ENCODE assay signal across 15 cellular contexts in genomic region chr3:12972791-12973702, GRCh38.
DNase-seq lines count a peak whose midpoint lies in the region; ATAC-seq, FAIRE-seq and TF ChIP-seq lines count a peak whose summit lies in the region.
"Had no signal": no experiment of that assay in that cellular context is flagged by ENCODE, and none has a peak within 500 bp of the region (broad histone marks: within the 10 kb centered on the region; RNA-seq: fewer than 3 reads in every experiment).

No MANE protein-coding gene starts in this region.

- H3K27me3 ChIP-seq in Caco-2 (replicated peaks; ENCODE audit: control insufficient read depth, insufficient read depth, low read length) (no peaks in the 10 kb centered on the region), K562 (ENCODE audit: control insufficient read depth in 2 of 2, insufficient read depth in 2 of 2, low read length in 2 of 2) (no peaks in the 10 kb centered on the region)

- no peaks in the 10 kb centered on the region for H3K36me3 ChIP-seq in Caco-2 (ENCODE audit: control insufficient read depth, insufficient read depth, low read length)
- no peaks in the 10 kb centered on the region for H3K36me3 ChIP-seq in HEK293 (ENCODE audit: control insufficient read depth in 2 of 2, insufficient read depth in 1 of 2, low read length in 2 of 2)
- no peaks in the 10 kb centered on the region for H3K36me3 ChIP-seq in K562 (ENCODE audit: control insufficient read depth, insufficient read depth, low read length)

- H3K79me2 ChIP-seq in K562 (ENCODE audit: control insufficient read depth, insufficient read depth, low read length): no peaks in the 10 kb centered on the region

- no peak for TF ChIP-seq POLR2A in K562 (conservative IDR thresholded peaks at IDR 0.05)

- peaks cover 1% of the 10 kb centered on the region; the same call in 1 of the 2 replicates for H3K4me1 ChIP-seq in Caco-2
- H3K4me1 ChIP-seq in HEK293 (ENCODE audit: control insufficient read depth, insufficient read depth, low read length): peaks cover 2% of the 10 kb centered on the region
- peaks cover 12 to 23% of the 10 kb centered on the region in 2 experiments for H3K4me1 ChIP-seq in K562 (replicated peaks in 1 of 2; ENCODE audit: control insufficient read depth in 2 of 2, insufficient read depth in 2 of 2, low read length in 2 of 2)

- peaks cover 17% of the 10 kb centered on the region; the same call in 1 of the 2 replicates for H4K20me1 ChIP-seq in K562 (replicated peaks; ENCODE audit: control insufficient read depth, insufficient read depth, low read length)

- H3K27me3 Mint-ChIP-seq in Caco-2 (ENCODE audit: insufficient read depth, unreplicated experiment): no peaks in the 10 kb centered on the region
- no peaks in the 10 kb centered on the region for H3K27me3 Mint-ChIP-seq in activated T-helper 17 cell treated with anti-CD3 and anti-CD28 coated beads, Interleukin-2, amount 50 U/mL, for 72 hours

- intact Hi-C loops in Caco-2 (cut with micrococcal nuclease; ENCODE audit: unreplicated experiment): no loop called here
- intact Hi-C loops in K562 (cut with micrococcal nuclease): no loop called here

- no peak for TF ChIP-seq EP300 in K562 (IDR thresholded peaks at IDR 0.05; ENCODE audit: low read length)

- no peaks in the 10 kb centered on the region for H3K9me1 ChIP-seq in K562 (ENCODE audit: control insufficient read depth, insufficient read depth, low read length)

- H3K9me3 Mint-ChIP-seq in Caco-2 (ENCODE audit: unreplicated experiment): no peaks in the 10 kb centered on the region
- H3K9me3 Mint-ChIP-seq in activated T-helper 17 cell treated with anti-CD3 and anti-CD28 coated beads, Interleukin-2, amount 50 U/mL, for 72 hours: no peaks in the 10 kb centered on the region

- no peaks in the 10 kb centered on the region for H3K9me3 ChIP-seq in Caco-2
- H3K9me3 ChIP-seq in HEK293 (ENCODE audit: control insufficient read depth, insufficient read depth, low read depth, low read length): no peaks in the 10 kb centered on the region
- H3K9me3 ChIP-seq in K562 (replicated peaks; ENCODE audit: control insufficient read depth, insufficient read depth, low read depth, low read length): no peaks in the 10 kb centered on the region

- no peak overlapping the region for H3K4me3 ChIP-seq in Caco-2 (ENCODE audit: low read depth, low read length)
- no peak overlapping the region for H3K4me3 ChIP-seq in HEK293 (ENCODE audit: low read depth, low read length)
- H3K4me3 ChIP-seq in K562: no peak overlapping the region

- in situ Hi-C loops in K562 (cut with MboI): no loop called here

- CTCF ChIA-PET in Caco-2 (lab: Charles Lee) (interaction anchor here (1.4 kb wide), 1 partner anchor 22 kb away, joined by 5 read pairs; no protein-coding TSS in a partner anchor), HEK293 (lab: Yijun Ruan, JAX) (interaction anchor here (0.9 to 2.3 kb wide), 2 partner anchors 10 to 11 kb away, joined by 6 to 8 read pairs; no protein-coding TSS in a partner anchor), K562 (lab: Yijun Ruan, JAX; ENCODE audit: low intra/inter-chr PET ratio) (no interaction called here)

- POLR2A ChIA-PET in Caco-2 (lab: Charles Lee) (no interaction called here), HEK293 (lab: Yijun Ruan, JAX) (interaction anchor here (1.0 kb wide), 1 partner anchor 44 kb away, joined by 4 read pairs; no protein-coding TSS in a partner anchor), K562 (lab: Yijun Ruan, JAX) (interaction anchor here (0.7 to 2.5 kb wide), 3 partner anchors 10 to 26 kb away, joined by 3 to 8 read pairs (median 5); no protein-coding TSS in a partner anchor)

- no peak overlapping the region for H3K4me3 Mint-ChIP-seq in Caco-2 (ENCODE audit: unreplicated experiment)
- H3K4me3 Mint-ChIP-seq in activated T-helper 17 cell treated with anti-CD3 and anti-CD28 coated beads, Interleukin-2, amount 50 U/mL, for 72 hours: no peak overlapping the region

- BruUV-seq in Caco-2 (replicated peaks; lab: Mats Ljungman, UMichigan) (no TSS peak), K562 (replicated peaks; lab: Mats Ljungman, UMichigan) (no TSS peak)

- H3K27ac ChIP-seq in HEK293 (ENCODE audit: extremely low read depth, low read depth, low read length): no peak overlapping the region
- H3K27ac ChIP-seq in K562 (ENCODE audit: extremely low read depth, low read depth, low read length): no peak overlapping the region
- H3K27ac ChIP-seq: KMS-11 had no signal

- no peak for TF ChIP-seq RAD21 in K562 (CRISPR knock-in tag; conservative IDR thresholded peaks at IDR 0.05 in 1 of 2, IDR thresholded peaks at IDR 0.05 in 1 of 2)

- H3K4me2 ChIP-seq in K562 (ENCODE audit: insufficient read depth, low read length): no peak overlapping the region
- H3K4me2 ChIP-seq: KMS-11 had no signal

- 58% methylated on average over 10 of the region's 10 CpGs for WGBS in K562 (ENCODE audit: insufficient coverage, low coverage, missing lambda C conversion rate)

- H3K9ac ChIP-seq in K562 (ENCODE audit: insufficient read depth in 1 of 2, low read depth in 2 of 2, low read length in 2 of 2): peak overlapping the region in 1 of 2 experiments; percentile 49; a peak in 1 of 4 replicates
- H3K9ac ChIP-seq: KMS-11 had no signal

- no peak for FAIRE-seq in K562 (lab: Jason Lieb, UNC)
- FAIRE-seq: RCC 7860 had no signal

- DNase-seq in Caco-2: no peak
- no peak for DNase-seq in K562 (ENCODE audit: extremely low read depth in 1 of 4, low spot score in 3 of 4)
- DNase-seq in myocyte (ENCODE audit: low read depth): peak; percentile 87
- no peak for DNase-seq in NCI-H2196 (lab: John Stamatoyannopoulos, UW; ENCODE audit: unreplicated experiment)
- DNase-seq: DMS 273 treated with DMSO at 0.1 percent for 48 hours, EL, NCI-H1417 treated with DMSO at 0.1 percent for 48 hours, NCI-H2081, NCI-H524, SW 1271 had no signal

- no peak for TF ChIP-seq CTCF in Caco-2 (IDR thresholded peaks at IDR 0.05; ENCODE audit: insufficient read depth in 1 of 2, low read depth in 1 of 2, low read length in 1 of 2, severe bottlenecking in 1 of 2, unreplicated experiment in 1 of 2)
- no peak for TF ChIP-seq CTCF in HEK293 (tag by site-specific recombination; IDR thresholded peaks at IDR 0.05)
- TF ChIP-seq CTCF in K562 (IDR thresholded peaks at IDR 0.05 in 2 of 3, conservative IDR thresholded peaks at IDR 0.05 in 1 of 3; ENCODE audit: insufficient read depth in 2 of 3, low read depth in 1 of 3, low read length in 3 of 3): no peak

- no peak for ATAC-seq in K562
- no peak for ATAC-seq in activated T-helper 17 cell treated with anti-CD3 and anti-CD28 coated beads, Interleukin-2, amount 50 U/mL, for 72 hours (replicated peaks)
- no peak for ATAC-seq in HG02852 (IDR thresholded peaks at IDR 0.05; ENCODE audit: unreplicated experiment)

- no peaks in the 10 kb centered on the region for H3K36me3 Mint-ChIP-seq in Caco-2 (ENCODE audit: insufficient read depth, unreplicated experiment)
- no peaks in the 10 kb centered on the region for H3K36me3 Mint-ChIP-seq in activated T-helper 17 cell treated with anti-CD3 and anti-CD28 coated beads, Interleukin-2, amount 50 U/mL, for 72 hours (ENCODE audit: low read depth)

- H3K4me1 Mint-ChIP-seq in Caco-2 (ENCODE audit: low read depth, unreplicated experiment): peaks cover 6% of the 10 kb centered on the region
- peaks cover 23% of the 10 kb centered on the region for H3K4me1 Mint-ChIP-seq in activated T-helper 17 cell treated with anti-CD3 and anti-CD28 coated beads, Interleukin-2, amount 50 U/mL, for 72 hours

- H2AFZ ChIP-seq in K562 (ENCODE audit: low read depth, low read length): no peak overlapping the region

- peak overlapping the region; percentile 54 for H3K27ac Mint-ChIP-seq in Caco-2 (ENCODE audit: unreplicated experiment)
- H3K27ac Mint-ChIP-seq in activated T-helper 17 cell treated with anti-CD3 and anti-CD28 coated beads, Interleukin-2, amount 50 U/mL, for 72 hours: no peak overlapping the region

TF ChIP-seq in HEK293, 187 proteins besides CTCF, POLR2A, EP300 and RAD21 (continues in another document):
- TF ChIP-seq ZFP37 (tag by site-specific recombination; IDR thresholded peaks at IDR 0.05) (no peak), ZNF596 (tag by site-specific recombination; IDR thresholded peaks at IDR 0.05) (no peak), ZNF501 (tag by site-specific recombination; IDR thresholded peaks at IDR 0.05) (no peak), ZNF600 (tag by site-specific recombination; IDR thresholded peaks at IDR 0.05) (no peak), ZNF391 (tag by site-specific recombination; IDR thresholded peaks at IDR 0.05; ENCODE audit: borderline replicate concordance, low read depth) (no peak), ZNF10 (tag by site-specific recombination; IDR thresholded peaks at IDR 0.05) (no peak), ZNF169 (tag by site-specific recombination; IDR thresholded peaks at IDR 0.05) (no peak), MZF1 (tag by site-specific recombination; IDR thresholded peaks at IDR 0.05; ENCODE audit: borderline replicate concordance) (no peak), ZNF302 (tag by site-specific recombination; IDR thresholded peaks at IDR 0.05; ENCODE audit: low read depth) (no peak), WT1 (tag by site-specific recombination; IDR thresholded peaks at IDR 0.05) (no peak), ZNF341 (tag by site-specific recombination; IDR thresholded peaks at IDR 0.05; ENCODE audit: low read depth) (no peak), ZNF670 (tag by site-specific recombination; IDR thresholded peaks at IDR 0.05; ENCODE audit: low read depth) (no peak), ZBTB48 (tag by site-specific recombination; IDR thresholded peaks at IDR 0.05) (no peak)

TF ChIP-seq in K562, 482 proteins besides CTCF, POLR2A, EP300 and RAD21 (continues in another document):
- no peak for TF ChIP-seq ZNF232 (CRISPR knock-in tag; IDR thresholded peaks at IDR 0.05)
- TF ChIP-seq ZBTB43 (CRISPR knock-in tag; IDR thresholded peaks at IDR 0.05): no peak
- TF ChIP-seq WHSC1 (IDR thresholded peaks at IDR 0.05; ENCODE audit: low read length): no peak
- no peak for TF ChIP-seq RFX1 (IDR thresholded peaks at IDR 0.05)
- peak; percentile 47; the same call in 1 of the 2 replicates for TF ChIP-seq NFIC (IDR thresholded peaks at IDR 0.05)
